ENCODE assay signal across 9 cellular contexts in genomic region chr2:235594964-235595363, GRCh38.
DNase-seq lines count a peak whose midpoint lies in the region; ATAC-seq and TF ChIP-seq lines count a peak whose summit lies in the region.
"Had no signal": no experiment of that assay in that cellular context is flagged by ENCODE, and none has a peak within 500 bp of the region (broad histone marks: within the 10 kb centered on the region; RNA-seq: fewer than 3 reads in every experiment).

No MANE protein-coding gene starts in this region.

- H2AFZ ChIP-seq in MM.1S (ENCODE audit: low read length): no peak overlapping the region

- H3K27ac ChIP-seq in MM.1S (ENCODE audit: low read length) (peak overlapping the region; percentile 54; the same call in 1 of the 2 replicates), substantia nigra (ENCODE audit: low read depth, low read length, poor library complexity, severe bottlenecking) (peak overlapping the region; percentile 37)

- peaks cover 80% of the 10 kb centered on the region for H3K79me2 ChIP-seq in MM.1S (ENCODE audit: low read length)

- ATAC-seq in left ventricle myocardium superior (peak; percentile 19), Right ventricle myocardium superior (ENCODE audit: poor library complexity) (no peak), left colon (peak; percentile 17), GM18517 (IDR thresholded peaks at IDR 0.05; ENCODE audit: unreplicated experiment) (no peak)

- H3K9me2 ChIP-seq in MM.1S (replicated peaks; ENCODE audit: insufficient read depth, low read length): no peaks in the 10 kb centered on the region

- peak overlapping the region; percentile 63 for H3K4me2 ChIP-seq in MM.1S (ENCODE audit: low read depth, low read length)

- no peaks in the 10 kb centered on the region; the same call in none of the 2 replicates for H3F3A ChIP-seq in MM.1S (ENCODE audit: insufficient read depth, low read length)

- H3K4me3 ChIP-seq in MM.1S (ENCODE audit: low read length): no peak overlapping the region

- no peaks in the 10 kb centered on the region for H3K27me3 ChIP-seq in MM.1S (replicated peaks; ENCODE audit: insufficient read depth, low read length)

- peak overlapping the region; percentile 45; the same call in 1 of the 2 replicates for H3K9ac ChIP-seq in MM.1S (ENCODE audit: low read length)

- intact Hi-C loops in left ventricle myocardium superior (cut with micrococcal nuclease): loop anchor here (2.0 to 10.0 kb wide), 3 partner anchors 80 to 458 kb away; no protein-coding TSS in a partner anchor
- intact Hi-C loops in Right ventricle myocardium superior (cut with DNase I): loop anchor here (2.0 to 5.0 kb wide), 2 partner anchors 72 to 458 kb away; no protein-coding TSS in a partner anchor
- intact Hi-C loops in left colon (cut with DNase I, micrococcal nuclease): loop anchor here (5.0 to 10.0 kb wide), 3 partner anchors 77 to 460 kb away; no protein-coding TSS in a partner anchor

- no peaks in the 10 kb centered on the region for H3K9me3 ChIP-seq in MM.1S (replicated peaks; ENCODE audit: insufficient read depth, low read length)

- no peak for TF ChIP-seq CTCF in MM.1S (IDR thresholded peaks at IDR 0.05; ENCODE audit: low read length)

- no peaks in the 10 kb centered on the region for H4K20me1 ChIP-seq in MM.1S (ENCODE audit: insufficient read depth, low read length)

- H3K4me1 ChIP-seq in MM.1S (ENCODE audit: low read length): peaks cover 21% of the 10 kb centered on the region

- no peak for DNase-seq in left ventricle myocardium superior
- DNase-seq in Right ventricle myocardium superior: no peak
- DNase-seq in MM.1S: no peak
- DNase-seq in left colon: no peak
- no peak for DNase-seq in substantia nigra (lab: John Stamatoyannopoulos, UW)
- DNase-seq in effector CD8-positive, alpha-beta T cell (lab: John Stamatoyannopoulos, UW): no peak
- DNase-seq in activated naive CD4-positive, alpha-beta T cell treated with anti-CD3 and anti-CD28 coated beads, Interleukin-2, amount 50 U/mL, for 16 hours: no peak
- DNase-seq: GOT3 had no signal

- H3K36me3 ChIP-seq in MM.1S (replicated peaks; ENCODE audit: insufficient read depth, low read length): no peaks in the 10 kb centered on the region

Comparison
In these comparisons a context has a peak if more than half of its experiments do, and no peak if none do; other contexts are left out.
1. ATAC-seq: peak in left ventricle myocardium superior (single experiment) and left colon (single experiment); none in Right ventricle myocardium superior (single experiment) and GM18517 (single experiment).